ENCODE assay signal across 18 cellular contexts in genomic region chr7:152673902-152674301, GRCh38. TPM values are rescaled to one million over a fixed set of nuclear protein-coding genes. Genes with fewer than 3 reads are reported as not detected.
DNase-seq lines count a peak whose midpoint lies in the region; ATAC-seq and TF ChIP-seq lines count a peak whose summit lies in the region.
"Had no signal": no experiment of that assay in that cellular context is flagged by ENCODE, and none has a peak within 500 bp of the region (broad histone marks: within the 10 kb centered on the region; RNA-seq: fewer than 3 reads in every experiment).

No MANE protein-coding gene starts in this region.

- peak overlapping the region; percentile 42 for H3K4me3 ChIP-seq in Loucy (ENCODE audit: low read length, poor library complexity, severe bottlenecking)
- H3K4me3 ChIP-seq: HAP-1 had no signal

- H3K27ac Mint-ChIP-seq in activated naive CD8-positive, alpha-beta T cell treated with anti-CD3 and anti-CD28 coated beads for 36 hours: no peak overlapping the region
- H3K27ac Mint-ChIP-seq in activated naive CD8-positive, alpha-beta T cell treated with anti-CD3 and anti-CD28 coated beads, Interleukin-2, amount 50 U/mL, for 24 hours: no peak overlapping the region
- H3K27ac Mint-ChIP-seq in activated naive CD8-positive, alpha-beta T cell treated with anti-CD3 and anti-CD28 coated beads, Interleukin-2, amount 10 ng/mL, durations not matched to agents 7 days and 5 days: no peak overlapping the region
- H3K27ac Mint-ChIP-seq in type B pancreatic cell: peak overlapping the region; percentile 51
- H3K27ac Mint-ChIP-seq: brain; endodermal cell; naive thymus-derived CD8-positive, alpha-beta T cell had no signal

- H3K9ac ChIP-seq in Loucy (ENCODE audit: low read depth, low read length, poor library complexity, severe bottlenecking): peak overlapping the region; percentile 30
- H3K9ac ChIP-seq: parathyroid adenoma had no signal

- no peak for TF ChIP-seq CTCF in Loucy (conservative IDR thresholded peaks at IDR 0.05; ENCODE audit: low read length)
- TF ChIP-seq CTCF in type B pancreatic cell (conservative IDR thresholded peaks at IDR 0.05): no peak

- H3K79me2 ChIP-seq in Loucy (ENCODE audit: insufficient read depth, low read length): peaks cover 66% of the 10 kb centered on the region
- H3K79me2 ChIP-seq: parathyroid adenoma had no signal

- ATAC-seq in activated naive CD8-positive, alpha-beta T cell treated with anti-CD3 and anti-CD28 coated beads, Interleukin-2, amount 50 U/mL, for 24 hours: no peak
- no peak for ATAC-seq in activated naive CD8-positive, alpha-beta T cell treated with anti-CD3 and anti-CD28 coated beads, Interleukin-2, amount 10 ng/mL, durations not matched to agents 7 days and 5 days (ENCODE audit: low read depth)
- ATAC-seq in HG03139 (IDR thresholded peaks at IDR 0.05; ENCODE audit: unreplicated experiment) (no peak), HG02642 (IDR thresholded peaks at IDR 0.05; ENCODE audit: poor library complexity, unreplicated experiment) (no peak)
- ATAC-seq: naive thymus-derived CD8-positive, alpha-beta T cell; Panc1; sciatic nerve had no signal

- H3F3A ChIP-seq in Loucy (ENCODE audit: low read depth): no peaks in the 10 kb centered on the region

- peak overlapping the region; percentile 45 for H3K4me2 ChIP-seq in Loucy (ENCODE audit: low read depth, low read length, poor library complexity, severe bottlenecking)

- H3K27me3 Mint-ChIP-seq in activated naive CD8-positive, alpha-beta T cell treated with anti-CD3 and anti-CD28 coated beads for 36 hours: peaks cover 4% of the 10 kb centered on the region
- H3K27me3 Mint-ChIP-seq in activated naive CD8-positive, alpha-beta T cell treated with anti-CD3 and anti-CD28 coated beads, Interleukin-2, amount 50 U/mL, for 24 hours: peaks cover 2% of the 10 kb centered on the region
- H3K27me3 Mint-ChIP-seq in activated naive CD8-positive, alpha-beta T cell treated with anti-CD3 and anti-CD28 coated beads, Interleukin-2, amount 10 ng/mL, durations not matched to agents 7 days and 5 days: no peaks in the 10 kb centered on the region
- H3K27me3 Mint-ChIP-seq in type B pancreatic cell: no peaks in the 10 kb centered on the region

- H3K9me2 ChIP-seq in Loucy (replicated peaks; ENCODE audit: low read depth, low read length): no peaks in the 10 kb centered on the region

- H3K27me3 ChIP-seq in Loucy (ENCODE audit: insufficient read depth, low read length, poor library complexity, severe bottlenecking): no peaks in the 10 kb centered on the region

- H3K9me3 Mint-ChIP-seq in activated naive CD8-positive, alpha-beta T cell treated with anti-CD3 and anti-CD28 coated beads for 36 hours: no peaks in the 10 kb centered on the region
- H3K9me3 Mint-ChIP-seq in activated naive CD8-positive, alpha-beta T cell treated with anti-CD3 and anti-CD28 coated beads, Interleukin-2, amount 50 U/mL, for 24 hours: no peaks in the 10 kb centered on the region
- no peaks in the 10 kb centered on the region for H3K9me3 Mint-ChIP-seq in activated naive CD8-positive, alpha-beta T cell treated with anti-CD3 and anti-CD28 coated beads, Interleukin-2, amount 10 ng/mL, durations not matched to agents 7 days and 5 days
- H3K9me3 Mint-ChIP-seq in type B pancreatic cell: no peaks in the 10 kb centered on the region
- H3K9me3 Mint-ChIP-seq: brain; endodermal cell; naive thymus-derived CD8-positive, alpha-beta T cell had no signal

- H3K4me1 ChIP-seq in Loucy (ENCODE audit: insufficient read depth, low read length, poor library complexity, severe bottlenecking): peaks cover 25% of the 10 kb centered on the region
- H3K4me1 ChIP-seq: HAP-1 had no signal

- peaks cover 32% of the 10 kb centered on the region for H3K36me3 Mint-ChIP-seq in activated naive CD8-positive, alpha-beta T cell treated with anti-CD3 and anti-CD28 coated beads for 36 hours
- H3K36me3 Mint-ChIP-seq in activated naive CD8-positive, alpha-beta T cell treated with anti-CD3 and anti-CD28 coated beads, Interleukin-2, amount 50 U/mL, for 24 hours (ENCODE audit: low read depth): peaks cover 36% of the 10 kb centered on the region
- peaks cover 8% of the 10 kb centered on the region for H3K36me3 Mint-ChIP-seq in activated naive CD8-positive, alpha-beta T cell treated with anti-CD3 and anti-CD28 coated beads, Interleukin-2, amount 10 ng/mL, durations not matched to agents 7 days and 5 days
- peaks cover 16% of the 10 kb centered on the region for H3K36me3 Mint-ChIP-seq in type B pancreatic cell
- H3K36me3 Mint-ChIP-seq: naive thymus-derived CD8-positive, alpha-beta T cell had no signal

- no peak for DNase-seq in activated naive CD8-positive, alpha-beta T cell treated with anti-CD3 and anti-CD28 coated beads for 36 hours
- no peak for DNase-seq in activated naive CD8-positive, alpha-beta T cell treated with anti-CD3 and anti-CD28 coated beads, Interleukin-2, amount 50 U/mL, for 24 hours
- no peak for DNase-seq in activated naive CD8-positive, alpha-beta T cell treated with anti-CD3 and anti-CD28 coated beads, Interleukin-2, amount 10 ng/mL, durations not matched to agents 7 days and 5 days
- DNase-seq in type B pancreatic cell (ENCODE audit: extremely low spot score, unreplicated experiment): no peak
- no peak for DNase-seq in activated effector memory CD4-positive, alpha-beta T cell treated with anti-CD3 and anti-CD28 coated beads, Interleukin-2, amount 50 U/mL, for 16 hours
- DNase-seq: endodermal cell; naive thymus-derived CD8-positive, alpha-beta T cell; NCI-H1436; NCI-H2227 treated with DMSO at 0.1 percent for 48 hours; T1000 had no signal

- no peaks in the 10 kb centered on the region for H3K9me3 ChIP-seq in Loucy (ENCODE audit: insufficient read depth, low read depth, low read length)
- H3K9me3 ChIP-seq: HAP-1 had no signal

- POLR2A ChIA-PET in activated naive CD8-positive, alpha-beta T cell treated with anti-CD3 and anti-CD28 coated beads, Interleukin-2, amount 10 ng/mL, durations not matched to agents 7 days and 5 days (lab: Charles Lee): no interaction called here

- no peaks in the 10 kb centered on the region for H3K36me3 ChIP-seq in Loucy (ENCODE audit: insufficient read depth, low read length)

- H3K4me3 Mint-ChIP-seq in activated naive CD8-positive, alpha-beta T cell treated with anti-CD3 and anti-CD28 coated beads for 36 hours: peak overlapping the region; percentile 14
- no peak overlapping the region for H3K4me3 Mint-ChIP-seq in activated naive CD8-positive, alpha-beta T cell treated with anti-CD3 and anti-CD28 coated beads, Interleukin-2, amount 50 U/mL, for 24 hours
- H3K4me3 Mint-ChIP-seq in activated naive CD8-positive, alpha-beta T cell treated with anti-CD3 and anti-CD28 coated beads, Interleukin-2, amount 10 ng/mL, durations not matched to agents 7 days and 5 days: peak overlapping the region; percentile 4
- peak overlapping the region; percentile 44 for H3K4me3 Mint-ChIP-seq in type B pancreatic cell
- H3K4me3 Mint-ChIP-seq: naive thymus-derived CD8-positive, alpha-beta T cell had no signal

- H3K4me1 Mint-ChIP-seq in activated naive CD8-positive, alpha-beta T cell treated with anti-CD3 and anti-CD28 coated beads for 36 hours: peaks cover 8% of the 10 kb centered on the region
- peaks cover 24% of the 10 kb centered on the region for H3K4me1 Mint-ChIP-seq in activated naive CD8-positive, alpha-beta T cell treated with anti-CD3 and anti-CD28 coated beads, Interleukin-2, amount 50 U/mL, for 24 hours
- peaks cover 15% of the 10 kb centered on the region for H3K4me1 Mint-ChIP-seq in activated naive CD8-positive, alpha-beta T cell treated with anti-CD3 and anti-CD28 coated beads, Interleukin-2, amount 10 ng/mL, durations not matched to agents 7 days and 5 days
- H3K4me1 Mint-ChIP-seq in type B pancreatic cell (ENCODE audit: unreplicated experiment): peaks cover 10% of the 10 kb centered on the region

- no peak overlapping the region for H2AFZ ChIP-seq in Loucy (ENCODE audit: low read length)
- H2AFZ ChIP-seq: parathyroid adenoma had no signal

- H4K20me1 ChIP-seq in Loucy (ENCODE audit: insufficient read depth, low read length, poor library complexity, severe bottlenecking): peaks cover 24% of the 10 kb centered on the region

RNA-seq across cellular contexts. Expression of gene XRCC2, which starts 2.0 kb away (rescaled TPM):
- 10 to 100 TPM; 21.3 to 21.4 TPM for total RNA-seq in activated naive CD8-positive, alpha-beta T cell treated with anti-CD3 and anti-CD28 coated beads for 36 hours
- total RNA-seq in activated naive CD8-positive, alpha-beta T cell treated with anti-CD3 and anti-CD28 coated beads, Interleukin-2, amount 10 ng/mL, durations not matched to agents 7 days and 5 days: 10 to 100 TPM in 1 of 2 experiments, 1 to 10 TPM in 1; 9.6 to 10.9 TPM
- 5.5 and 16.3 TPM in 2 replicates for total RNA-seq in type B pancreatic cell (ENCODE audit: low replicate concordance)
